Comparison of ENCODE assay signal across 1 cellular context in the genomic region with DNA sequence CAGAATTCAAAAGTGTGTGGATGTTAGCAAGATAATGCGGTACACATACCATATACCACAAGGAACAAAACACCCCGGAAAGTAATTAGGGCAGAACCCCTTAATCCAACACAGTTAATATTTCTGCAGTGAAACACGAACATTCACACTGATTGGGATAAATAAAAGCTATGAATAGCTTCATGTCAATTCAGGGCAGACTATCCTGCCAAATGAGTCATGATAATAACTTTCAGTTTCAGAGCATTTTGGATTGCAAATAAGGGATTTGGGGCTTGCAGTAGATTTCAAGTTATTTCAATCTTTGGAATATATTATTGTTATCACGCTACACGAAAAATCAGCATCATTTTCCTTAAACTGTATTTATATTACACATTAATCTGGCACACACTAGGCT.
TF ChIP-seq lines count a peak whose summit lies in the region.

No MANE protein-coding gene starts in this region.

TF ChIP-seq in SK-N-SH, 30 proteins besides CTCF, POLR2A, EP300 and RAD21 (continued from another document):
- TF ChIP-seq GATA2 (CRISPR knock-in tag; IDR thresholded peaks at IDR 0.05) (no peak), TEAD4 (IDR thresholded peaks at IDR 0.05; ENCODE audit: borderline replicate concordance, insufficient read depth) (no peak), TCF12 (IDR thresholded peaks at IDR 0.05) (peak; percentile 22; the same call in 1 of the 2 replicates), SIN3A (IDR thresholded peaks at IDR 0.05; ENCODE audit: borderline replicate concordance, low read depth, low read length) (no peak), CHD2 (IDR thresholded peaks at IDR 0.05; ENCODE audit: low read length, partially characterized antibody) (no peak), YY1 (IDR thresholded peaks at IDR 0.05; ENCODE audit: low read depth) (no peak), GABPA (IDR thresholded peaks at IDR 0.05; ENCODE audit: low read depth) (no peak), POLR2AphosphoS5 (IDR thresholded peaks at IDR 0.05; ENCODE audit: low read depth, low read length) (no peak), TAF1 (IDR thresholded peaks at IDR 0.05; ENCODE audit: borderline replicate concordance, low read depth, low read length) (no peak), FOXJ3 (CRISPR knock-in tag; IDR thresholded peaks at IDR 0.05) (no peak), ELF1 (IDR thresholded peaks at IDR 0.05) (no peak), MEF2A (IDR thresholded peaks at IDR 0.05; ENCODE audit: borderline replicate concordance, low read depth) (0 out of 2 replicates have a peak, but pooled peaks have one; percentile 28), FOXM1 (IDR thresholded peaks at IDR 0.05; ENCODE audit: low read depth) (no peak), NFIC (IDR thresholded peaks at IDR 0.05; ENCODE audit: borderline replicate concordance) (peak; percentile 53; the same call in 1 of the 2 replicates)
- TF ChIP-seq, protein P1, sequence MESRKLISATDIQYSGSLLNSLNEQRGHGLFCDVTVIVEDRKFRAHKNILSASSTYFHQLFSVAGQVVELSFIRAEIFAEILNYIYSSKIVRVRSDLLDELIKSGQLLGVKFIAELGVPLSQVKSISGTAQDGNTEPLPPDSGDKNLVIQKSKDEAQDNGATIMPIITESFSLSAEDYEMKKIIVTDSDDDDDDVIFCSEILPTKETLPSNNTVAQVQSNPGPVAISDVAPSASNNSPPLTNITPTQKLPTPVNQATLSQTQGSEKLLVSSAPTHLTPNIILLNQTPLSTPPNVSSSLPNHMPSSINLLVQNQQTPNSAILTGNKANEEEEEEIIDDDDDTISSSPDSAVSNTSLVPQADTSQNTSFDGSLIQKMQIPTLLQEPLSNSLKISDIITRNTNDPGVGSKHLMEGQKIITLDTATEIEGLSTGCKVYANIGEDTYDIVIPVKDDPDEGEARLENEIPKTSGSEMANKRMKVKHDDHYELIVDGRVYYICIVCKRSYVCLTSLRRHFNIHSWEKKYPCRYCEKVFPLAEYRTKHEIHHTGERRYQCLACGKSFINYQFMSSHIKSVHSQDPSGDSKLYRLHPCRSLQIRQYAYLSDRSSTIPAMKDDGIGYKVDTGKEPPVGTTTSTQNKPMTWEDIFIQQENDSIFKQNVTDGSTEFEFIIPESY (IDR thresholded peaks at IDR 0.05; ENCODE audit: borderline replicate concordance, low read depth), result no peak
- TF ChIP-seq, protein P2, sequence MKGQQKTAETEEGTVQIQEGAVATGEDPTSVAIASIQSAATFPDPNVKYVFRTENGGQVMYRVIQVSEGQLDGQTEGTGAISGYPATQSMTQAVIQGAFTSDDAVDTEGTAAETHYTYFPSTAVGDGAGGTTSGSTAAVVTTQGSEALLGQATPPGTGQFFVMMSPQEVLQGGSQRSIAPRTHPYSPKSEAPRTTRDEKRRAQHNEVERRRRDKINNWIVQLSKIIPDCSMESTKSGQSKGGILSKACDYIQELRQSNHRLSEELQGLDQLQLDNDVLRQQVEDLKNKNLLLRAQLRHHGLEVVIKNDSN (IDR thresholded peaks at IDR 0.05; ENCODE audit: borderline replicate concordance, low read depth), result no peak
- TF ChIP-seq, protein P3, sequence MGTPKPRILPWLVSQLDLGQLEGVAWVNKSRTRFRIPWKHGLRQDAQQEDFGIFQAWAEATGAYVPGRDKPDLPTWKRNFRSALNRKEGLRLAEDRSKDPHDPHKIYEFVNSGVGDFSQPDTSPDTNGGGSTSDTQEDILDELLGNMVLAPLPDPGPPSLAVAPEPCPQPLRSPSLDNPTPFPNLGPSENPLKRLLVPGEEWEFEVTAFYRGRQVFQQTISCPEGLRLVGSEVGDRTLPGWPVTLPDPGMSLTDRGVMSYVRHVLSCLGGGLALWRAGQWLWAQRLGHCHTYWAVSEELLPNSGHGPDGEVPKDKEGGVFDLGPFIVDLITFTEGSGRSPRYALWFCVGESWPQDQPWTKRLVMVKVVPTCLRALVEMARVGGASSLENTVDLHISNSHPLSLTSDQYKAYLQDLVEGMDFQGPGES (IDR thresholded peaks at IDR 0.05; ENCODE audit: low read depth, low read length), result no peak
TF ChIP-seq in SK-N-SH: peak in this region for 6.
